9 cellular contexts compared by ENCODE assay signal in the genomic region with DNA sequence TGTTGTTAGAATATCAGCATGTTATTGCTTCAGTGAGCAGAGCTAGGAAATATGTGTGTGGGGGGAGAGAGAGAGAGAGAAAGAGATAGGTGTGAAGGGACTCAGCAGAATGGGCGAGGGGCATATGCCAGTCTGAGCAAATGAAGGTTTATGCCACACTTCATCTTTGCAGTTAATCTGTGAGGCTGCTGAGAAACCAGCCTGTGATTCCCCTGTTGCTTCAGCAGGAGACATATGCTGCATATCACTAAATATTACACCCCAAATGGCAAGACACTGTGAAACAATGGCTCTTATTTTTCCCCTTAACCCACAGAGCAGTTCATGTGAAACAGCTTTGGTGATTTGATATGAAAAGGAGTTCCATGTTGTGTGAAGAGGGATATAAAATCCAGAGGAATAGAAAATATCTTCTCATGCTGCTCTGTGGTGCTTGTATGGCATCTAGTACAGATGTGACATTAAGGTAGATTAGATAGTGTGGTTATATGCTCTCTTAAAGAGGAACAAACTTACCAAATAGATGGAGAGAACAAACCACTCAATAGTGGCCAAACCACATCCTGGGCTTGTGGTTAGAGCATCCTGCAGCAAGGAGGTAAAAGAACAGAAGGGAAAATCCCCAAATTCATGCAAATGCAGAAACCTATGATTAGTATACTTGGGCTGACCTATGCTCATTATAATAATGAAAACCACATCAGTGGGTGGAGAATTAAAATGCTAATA.
DNase-seq lines count a peak whose midpoint lies in the region; ATAC-seq and TF ChIP-seq lines count a peak whose summit lies in the region.
"Had no signal": no experiment of that assay in that cellular context is flagged by ENCODE, and none has a peak within 500 bp of the region (broad histone marks: within the 10 kb centered on the region; RNA-seq: fewer than 3 reads in every experiment).

No MANE protein-coding gene starts in this region.

- WGBS in mammary epithelial cell (ENCODE audit: low coverage, missing lambda C conversion rate) = 92% methylated on average over 1 of the region's 1 CpG
- 49% methylated on average over 1 of the region's 1 CpG for WGBS in thymus

- H2AFZ ChIP-seq in mammary epithelial cell (ENCODE audit: low read depth, low read length) = peak overlapping the region; percentile 31

- no peaks in the 10 kb centered on the region for H3K27me3 ChIP-seq in mammary epithelial cell (ENCODE audit: insufficient read depth, low read length)
- H3K27me3 ChIP-seq in breast epithelium = no peaks in the 10 kb centered on the region
- H3K27me3 ChIP-seq in foreskin keratinocyte = no peaks in the 10 kb centered on the region
- no peaks in the 10 kb centered on the region for H3K27me3 ChIP-seq in thymus (ENCODE audit: control insufficient read depth, insufficient read depth)
- H3K27me3 ChIP-seq: body of pancreas had no signal

- H3K4me2 ChIP-seq in mammary epithelial cell (ENCODE audit: insufficient read depth, low read depth, low read length) = peak overlapping the region; percentile 74

- H3K79me2 ChIP-seq in mammary epithelial cell (ENCODE audit: insufficient read depth, low read length) = no peaks in the 10 kb centered on the region

- in situ Hi-C loops in mammary epithelial cell (cut with MboI; ENCODE audit: low sequenced_read_pairs in 2 of 2) = no loop called here

- TF ChIP-seq CTCF in mammary epithelial cell (conservative IDR thresholded peaks at IDR 0.05 in 1 of 2, IDR thresholded peaks at IDR 0.05 in 1 of 2; ENCODE audit: extremely low read depth in 1 of 2, insufficient read depth in 1 of 2, low read depth in 1 of 2, low read length in 2 of 2) = no peak
- TF ChIP-seq CTCF in breast epithelium (IDR thresholded peaks at IDR 0.05) = no peak
- no peak for TF ChIP-seq CTCF in foreskin keratinocyte (conservative IDR thresholded peaks at IDR 0.05)

- no peak for TF ChIP-seq POLR2A in breast epithelium (IDR thresholded peaks at IDR 0.05)

- H3K9ac ChIP-seq in mammary epithelial cell (ENCODE audit: insufficient read depth, low read length) = no peak overlapping the region

- H3K9me3 ChIP-seq in mammary epithelial cell (replicated peaks; ENCODE audit: insufficient read depth, low read length) (no peaks in the 10 kb centered on the region), breast epithelium (no peaks in the 10 kb centered on the region), thymus (ENCODE audit: control insufficient read depth) (no peaks in the 10 kb centered on the region)
- H3K9me3 ChIP-seq: body of pancreas had no signal

- dilution Hi-C loops in mammary epithelial cell (cut with HindIII; ENCODE audit: low sequenced_read_pairs) = no loop called here

- no peaks in the 10 kb centered on the region for H3K36me3 ChIP-seq in mammary epithelial cell (ENCODE audit: insufficient read depth, low read length)
- H3K36me3 ChIP-seq in breast epithelium = no peaks in the 10 kb centered on the region
- no peaks in the 10 kb centered on the region for H3K36me3 ChIP-seq in thymus (ENCODE audit: control insufficient read depth, insufficient read depth)

- CTCF ChIA-PET in mammary epithelial cell (lab: Charles Lee; ENCODE audit: low non-redundant PET) = no interaction called here

- intact Hi-C loops in mammary epithelial cell (cut with micrococcal nuclease) (no loop called here), breast epithelium (cut with DNase I; ENCODE audit: low total_unique reads) (no loop called here), Right ventricle myocardium inferior (cut with DNase I) (no loop called here)

- H4K20me1 ChIP-seq in mammary epithelial cell (ENCODE audit: insufficient read depth, low read length) = no peaks in the 10 kb centered on the region

- BruUV-seq in mammary epithelial cell (replicated peaks; lab: Mats Ljungman, UMichigan) = no TSS peak

- DNase-seq in mammary epithelial cell (peak; percentile 82), breast epithelium (ENCODE audit: low spot score in 2 of 2) (no peak), foreskin keratinocyte (peak; percentile 78 to 87), NCI-H2107 (lab: John Stamatoyannopoulos, UW) (no peak), Right ventricle myocardium inferior (ENCODE audit: missing footprints) (no peak)
- DNase-seq in activated CD4-positive, alpha-beta T cell treated with anti-CD3 and anti-CD28 coated beads for 48 hours = peak; percentile 86

- H3K27ac ChIP-seq in mammary epithelial cell (ENCODE audit: insufficient read depth, low read depth, low read length) (no peak overlapping the region), breast epithelium (no peak overlapping the region), foreskin keratinocyte (no peak overlapping the region), thymus (ENCODE audit: low read depth) (peak overlapping the region; percentile 36)
- H3K27ac ChIP-seq: body of pancreas had no signal

- H3K4me3 ChIP-seq in mammary epithelial cell (replicated peaks in 1 of 3; ENCODE audit: insufficient read depth in 1 of 3, low read depth in 2 of 3, low read length in 3 of 3) = no peak overlapping the region
- no peak overlapping the region for H3K4me3 ChIP-seq in breast epithelium
- H3K4me3 ChIP-seq in thymus (ENCODE audit: low read length) = no peak overlapping the region
- H3K4me3 ChIP-seq: body of pancreas had no signal

- peak; percentile 90 for ATAC-seq in HG03558 (IDR thresholded peaks at IDR 0.05; ENCODE audit: extremely low read depth, unreplicated experiment)
- peak; percentile 93 for ATAC-seq in foreskin keratinocyte
- ATAC-seq in Right ventricle myocardium inferior = no peak
- ATAC-seq: body of pancreas had no signal

- H3K4me1 ChIP-seq in mammary epithelial cell (ENCODE audit: insufficient read depth, low read length) = peaks cover 25% of the 10 kb centered on the region
- H3K4me1 ChIP-seq in breast epithelium = no peaks in the 10 kb centered on the region
- peaks cover 25% of the 10 kb centered on the region for H3K4me1 ChIP-seq in foreskin keratinocyte
- peaks cover 3% of the 10 kb centered on the region for H3K4me1 ChIP-seq in thymus (ENCODE audit: control insufficient read depth, insufficient read depth, low read length)
- H3K4me1 ChIP-seq: body of pancreas had no signal

Comparison
In these comparisons a context has a peak if more than half of its experiments do, and no peak if none do; other contexts are left out.
1. DNase-seq: peak in mammary epithelial cell (single experiment), activated CD4-positive, alpha-beta T cell treated with anti-CD3 and anti-CD28 coated beads for 48 hours (single experiment) and foreskin keratinocyte (2 of 2); none in breast epithelium (0 of 2), NCI-H2107 (single experiment) and Right ventricle myocardium inferior (single experiment).